In the genomic region with DNA sequence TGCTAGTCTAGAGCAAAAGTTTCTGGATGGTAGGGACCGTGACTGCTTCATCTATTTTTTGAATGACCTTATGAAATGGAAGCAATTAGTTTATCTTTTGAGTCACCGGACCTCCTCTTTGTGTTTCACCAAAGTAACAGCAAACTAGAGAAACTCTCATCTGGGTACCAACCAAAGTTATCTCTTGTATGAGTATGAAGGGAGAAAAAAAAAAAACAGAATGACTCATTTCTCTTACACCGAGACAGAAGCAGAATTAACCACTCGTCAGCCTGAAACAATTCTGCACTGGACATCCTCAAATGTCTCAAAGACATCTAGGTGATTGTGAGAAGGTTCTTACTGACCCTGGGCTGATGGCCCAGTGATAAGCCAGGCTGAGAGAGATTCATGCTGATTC, we compare ENCODE assay signal across 1 cellular context.
TF ChIP-seq lines count a peak whose summit lies in the region.

No MANE protein-coding gene starts in this region.

TF ChIP-seq in IMR-90, 13 proteins besides CTCF, POLR2A, EP300 and RAD21 (continued from another document):
- TF ChIP-seq, protein P1, sequence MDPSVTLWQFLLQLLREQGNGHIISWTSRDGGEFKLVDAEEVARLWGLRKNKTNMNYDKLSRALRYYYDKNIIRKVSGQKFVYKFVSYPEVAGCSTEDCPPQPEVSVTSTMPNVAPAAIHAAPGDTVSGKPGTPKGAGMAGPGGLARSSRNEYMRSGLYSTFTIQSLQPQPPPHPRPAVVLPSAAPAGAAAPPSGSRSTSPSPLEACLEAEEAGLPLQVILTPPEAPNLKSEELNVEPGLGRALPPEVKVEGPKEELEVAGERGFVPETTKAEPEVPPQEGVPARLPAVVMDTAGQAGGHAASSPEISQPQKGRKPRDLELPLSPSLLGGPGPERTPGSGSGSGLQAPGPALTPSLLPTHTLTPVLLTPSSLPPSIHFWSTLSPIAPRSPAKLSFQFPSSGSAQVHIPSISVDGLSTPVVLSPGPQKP (IDR thresholded peaks at IDR 0.05; ENCODE audit: borderline replicate concordance, low read depth, low read length) = no peak
- TF ChIP-seq MXI1 (IDR thresholded peaks at IDR 0.05; ENCODE audit: borderline replicate concordance, low read depth, low read length) (no peak), MAFK (IDR thresholded peaks at IDR 0.05; ENCODE audit: low read depth, low read length) (no peak), FOS (IDR thresholded peaks at IDR 0.05; ENCODE audit: low read depth, low read length) (no peak), BHLHE40 (IDR thresholded peaks at IDR 0.05; ENCODE audit: low read depth, low read length) (no peak), RCOR1 (IDR thresholded peaks at IDR 0.05; ENCODE audit: insufficient replicate concordance, low read length) (no peak), NFE2L2 (IDR thresholded peaks at IDR 0.05; ENCODE audit: low read depth, low read length) (no peak), SMC3 (IDR thresholded peaks at IDR 0.05; ENCODE audit: low read depth, low read length) (no peak), CEBPB (IDR thresholded peaks at IDR 0.05; ENCODE audit: low read depth, low read length) (no peak), CHD1 (IDR thresholded peaks at IDR 0.05; ENCODE audit: low read depth, low read length) (no peak), RFX5 (IDR thresholded peaks at IDR 0.05; ENCODE audit: low read depth, low read length) (no peak)
